12 cellular contexts compared by ENCODE assay signal in the genomic region with DNA sequence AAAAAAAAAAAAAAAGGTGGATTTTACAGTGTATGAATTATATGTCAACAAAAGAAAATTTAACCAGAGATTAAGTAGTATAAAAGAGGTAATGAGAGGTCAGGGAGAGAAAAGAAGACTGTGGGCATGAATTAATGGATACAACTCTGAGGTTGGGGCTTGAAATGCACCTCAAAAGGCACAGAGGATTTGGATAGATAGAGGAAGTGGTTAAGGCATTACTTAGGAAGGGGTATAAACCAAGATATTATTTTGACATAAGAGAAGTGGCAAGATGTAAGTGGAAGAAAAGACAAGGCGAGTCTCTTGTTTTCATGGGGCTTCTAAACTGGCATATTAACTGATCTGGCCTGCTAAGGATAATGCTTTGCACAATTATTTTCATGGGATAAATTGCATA. TPM values are rescaled to one million over a fixed set of nuclear protein-coding genes. Genes with fewer than 3 reads are reported as not detected.
A peak's percentile ranks its signal among the peaks of the same experiment; 100 is the strongest.
DNase-seq lines count a peak whose midpoint lies in the region; ATAC-seq and TF ChIP-seq lines count a peak whose summit lies in the region.
"Had no signal": no experiment of that assay in that cellular context is flagged by ENCODE, and none has a peak within 500 bp of the region (broad histone marks: within the 10 kb centered on the region; RNA-seq: fewer than 3 reads in every experiment).

No MANE protein-coding gene starts in this region.

- H3K4me1 Mint-ChIP-seq in activated T-cell treated with anti-CD3 and anti-CD28 coated beads, Interleukin-2, amount 50 U/mL, for 24 hours (ENCODE audit: low read depth): peaks cover 68% of the 10 kb centered on the region
- H3K4me1 Mint-ChIP-seq in activated CD8-positive, alpha-beta T cell treated with anti-CD3 and anti-CD28 coated beads, Interleukin-2, amount 10 ng/mL, durations not matched to agents 7 days and 5 days (ENCODE audit: low read depth): peaks cover 54% of the 10 kb centered on the region
- peaks cover 12% of the 10 kb centered on the region for H3K4me1 Mint-ChIP-seq in chondrocyte (ENCODE audit: low read depth)

- no peak overlapping the region for H3K4me3 Mint-ChIP-seq in activated T-cell treated with anti-CD3 and anti-CD28 coated beads, Interleukin-2, amount 50 U/mL, for 24 hours
- H3K4me3 Mint-ChIP-seq in activated CD8-positive, alpha-beta T cell treated with anti-CD3 and anti-CD28 coated beads, Interleukin-2, amount 10 ng/mL, durations not matched to agents 7 days and 5 days: no peak overlapping the region
- no peak overlapping the region for H3K4me3 Mint-ChIP-seq in chondrocyte (ENCODE audit: unreplicated experiment)
- H3K4me3 Mint-ChIP-seq: nephron had no signal

- no peak for ATAC-seq in activated CD8-positive, alpha-beta T cell treated with anti-CD3 and anti-CD28 coated beads, Interleukin-2, amount 10 ng/mL, durations not matched to agents 7 days and 5 days
- ATAC-seq in right lobe of liver: no peak
- ATAC-seq: left lung had no signal

- H3K36me3 ChIP-seq in rectal smooth muscle tissue (ENCODE audit: control insufficient read depth, insufficient read depth, low read length) (no peaks in the 10 kb centered on the region), right lobe of liver (no peaks in the 10 kb centered on the region)
- H3K36me3 ChIP-seq: thoracic aorta had no signal

- H3K4me1 ChIP-seq in rectal smooth muscle tissue (ENCODE audit: control insufficient read depth, insufficient read depth, low read length) (peaks cover 10% of the 10 kb centered on the region), right lobe of liver (peaks cover 0 to 16% (median 1%) of the 10 kb centered on the region in 4 donors)

- CTCF ChIA-PET in activated CD8-positive, alpha-beta T cell treated with anti-CD3 and anti-CD28 coated beads, Interleukin-2, amount 10 ng/mL, durations not matched to agents 7 days and 5 days (lab: Charles Lee): no interaction called here

- no peaks in the 10 kb centered on the region for H3K27me3 ChIP-seq in rectal smooth muscle tissue (ENCODE audit: control insufficient read depth, insufficient read depth, low read length)
- H3K27me3 ChIP-seq in right lobe of liver: no peaks in the 10 kb centered on the region
- H3K27me3 ChIP-seq: left lung had no signal

- H3K27ac ChIP-seq in rectal smooth muscle tissue (ENCODE audit: low read depth, low read length): peak overlapping the region; percentile 45
- no peak overlapping the region for H3K27ac ChIP-seq in right lobe of liver
- H3K27ac ChIP-seq: thoracic aorta had no signal

- POLR2A ChIA-PET in activated CD8-positive, alpha-beta T cell treated with anti-CD3 and anti-CD28 coated beads, Interleukin-2, amount 10 ng/mL, durations not matched to agents 7 days and 5 days (lab: Charles Lee): no interaction called here

- H3K4me3 ChIP-seq in rectal smooth muscle tissue (ENCODE audit: low read length) (no peak overlapping the region), right lobe of liver (no peak overlapping the region)
- H3K4me3 ChIP-seq: left lung, thoracic aorta had no signal

- H3K27me3 Mint-ChIP-seq in activated T-cell treated with anti-CD3 and anti-CD28 coated beads, Interleukin-2, amount 50 U/mL, for 24 hours: no peaks in the 10 kb centered on the region
- no peaks in the 10 kb centered on the region for H3K27me3 Mint-ChIP-seq in activated CD8-positive, alpha-beta T cell treated with anti-CD3 and anti-CD28 coated beads, Interleukin-2, amount 10 ng/mL, durations not matched to agents 7 days and 5 days (ENCODE audit: low read depth)
- no peaks in the 10 kb centered on the region for H3K27me3 Mint-ChIP-seq in chondrocyte (ENCODE audit: low read depth)

- TF ChIP-seq CTCF in chondrocyte (IDR thresholded peaks at IDR 0.05) (no peak), right lobe of liver (IDR thresholded peaks at IDR 0.05) (no peak)

- no peak overlapping the region for H3K9ac ChIP-seq in rectal smooth muscle tissue (ENCODE audit: low read length)

- no peak for TF ChIP-seq POLR2A in right lobe of liver (IDR thresholded peaks at IDR 0.05)

- H3K27ac Mint-ChIP-seq in activated T-cell treated with anti-CD3 and anti-CD28 coated beads, Interleukin-2, amount 50 U/mL, for 24 hours: peak overlapping the region; percentile 68
- peak overlapping the region; percentile 36 for H3K27ac Mint-ChIP-seq in activated CD8-positive, alpha-beta T cell treated with anti-CD3 and anti-CD28 coated beads, Interleukin-2, amount 10 ng/mL, durations not matched to agents 7 days and 5 days
- no peak overlapping the region for H3K27ac Mint-ChIP-seq in chondrocyte (ENCODE audit: unreplicated experiment)

- peaks cover 48% of the 10 kb centered on the region for H3K36me3 Mint-ChIP-seq in activated T-cell treated with anti-CD3 and anti-CD28 coated beads, Interleukin-2, amount 50 U/mL, for 24 hours (ENCODE audit: low read depth)
- peaks cover 32% of the 10 kb centered on the region for H3K36me3 Mint-ChIP-seq in activated CD8-positive, alpha-beta T cell treated with anti-CD3 and anti-CD28 coated beads, Interleukin-2, amount 10 ng/mL, durations not matched to agents 7 days and 5 days (ENCODE audit: low read depth)
- H3K36me3 Mint-ChIP-seq in chondrocyte (ENCODE audit: low read depth): peaks cover 2% of the 10 kb centered on the region

- H3K9me3 Mint-ChIP-seq in activated T-cell treated with anti-CD3 and anti-CD28 coated beads, Interleukin-2, amount 50 U/mL, for 24 hours: no peaks in the 10 kb centered on the region
- H3K9me3 Mint-ChIP-seq in activated CD8-positive, alpha-beta T cell treated with anti-CD3 and anti-CD28 coated beads, Interleukin-2, amount 10 ng/mL, durations not matched to agents 7 days and 5 days (ENCODE audit: insufficient read depth): no peaks in the 10 kb centered on the region
- H3K9me3 Mint-ChIP-seq in chondrocyte (ENCODE audit: low read depth): no peaks in the 10 kb centered on the region
- H3K9me3 Mint-ChIP-seq: nephron had no signal

- no peak for DNase-seq in activated T-cell treated with anti-CD3 and anti-CD28 coated beads, Interleukin-2, amount 50 U/mL, for 24 hours
- no peak for DNase-seq in activated T-cell treated with anti-CD3 and anti-CD28 coated beads for 4 hours
- DNase-seq in MV-4-11 (lab: John Stamatoyannopoulos, UW): peak; percentile 84
- DNase-seq in activated CD8-positive, alpha-beta T cell treated with anti-CD3 and anti-CD28 coated beads, Interleukin-2, amount 10 ng/mL, durations not matched to agents 7 days and 5 days: no peak
- DNase-seq in chondrocyte (ENCODE audit: low spot score): no peak
- DNase-seq in NCI-H82 (lab: John Stamatoyannopoulos, UW): no peak
- DNase-seq in right lobe of liver: no peak
- DNase-seq: left lung, NCI-H774 had no signal

- H3K9me3 ChIP-seq in right lobe of liver: no peaks in the 10 kb centered on the region
- H3K9me3 ChIP-seq: left lung, thoracic aorta had no signal

- intact Hi-C loops in right lobe of liver (cut with DNase I): no loop called here

- 88% methylated on average over 1 of the region's 1 CpG for WGBS in right lobe of liver (ENCODE audit: insufficient coverage, low coverage, low lambda C conversion rate, missing lambda C conversion rate)

RNA-seq across cellular contexts. Expression of a gene that starts 34.1 kb away (rescaled TPM):
- total RNA-seq in activated CD8-positive, alpha-beta T cell treated with anti-CD3 and anti-CD28 coated beads, Interleukin-2, amount 10 ng/mL, durations not matched to agents 7 days and 5 days: 100 to 1,000 TPM; 132 to 133 TPM
- 53.5 to 64.0 TPM (median 60.5 TPM) in 3 replicates for total RNA-seq in chondrocyte
- total RNA-seq in right lobe of liver: 10 to 100 TPM; 25.9 to 53.8 (median 33.3) TPM
